ENCODE assay signal across 8 cellular contexts in the genomic region with DNA sequence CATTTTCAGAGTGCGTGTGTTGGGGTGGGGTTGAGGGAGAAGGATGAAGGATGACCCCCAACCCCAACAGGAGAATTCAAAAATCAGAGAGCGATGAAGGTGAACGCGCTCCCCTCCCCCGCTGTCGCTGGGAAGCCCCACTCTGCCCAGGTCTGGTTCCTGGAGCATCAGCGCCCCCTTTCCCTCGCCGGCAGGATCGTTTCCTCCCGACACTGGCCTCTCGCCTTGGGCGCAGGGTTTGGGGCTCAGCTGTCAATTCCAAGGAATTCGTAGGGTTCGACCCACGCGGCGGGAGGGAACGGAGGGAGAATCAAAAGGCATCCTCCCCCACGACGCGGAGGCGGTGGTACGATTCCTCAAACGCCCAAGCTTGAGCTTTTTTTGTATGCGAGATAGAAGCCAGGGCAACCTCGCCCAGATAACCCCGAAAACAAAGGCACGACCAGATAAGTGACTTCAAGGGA. TPM values are rescaled to one million over a fixed set of nuclear protein-coding genes. Genes with fewer than 3 reads are reported as not detected.
DNase-seq lines count a peak whose midpoint lies in the region; FAIRE-seq and TF ChIP-seq lines count a peak whose summit lies in the region.

No MANE protein-coding gene starts in this region.

- no peaks in the 10 kb centered on the region for H3K79me2 ChIP-seq in keratinocyte (ENCODE audit: control insufficient read depth, insufficient read depth, low read length)

- peaks cover 4 to 63% (median 8%) of the 10 kb centered on the region in 4 donors for H3K4me1 ChIP-seq in Peyer's patch
- no peaks in the 10 kb centered on the region for H3K4me1 ChIP-seq in breast epithelium
- peaks cover 47% of the 10 kb centered on the region for H3K4me1 ChIP-seq in keratinocyte (ENCODE audit: control insufficient read depth, extremely low read depth, insufficient read depth, low read length)

- peak overlapping the region; percentile 19 to 76 (median 50) for H3K27ac ChIP-seq in Peyer's patch
- H3K27ac ChIP-seq in breast epithelium = peak overlapping the region; percentile 86 to 93
- H3K27ac ChIP-seq in keratinocyte (ENCODE audit: control insufficient read depth, insufficient read depth, low read length) = no peak overlapping the region

- TF ChIP-seq CTCF in D721Med (IDR thresholded peaks at IDR 0.05; ENCODE audit: insufficient read depth, missing control alignments) = peak; percentile 50
- TF ChIP-seq CTCF in Peyer's patch (IDR thresholded peaks at IDR 0.05) = peak in 4 of 6 experiments; percentile 38 to 61 (median 48)
- TF ChIP-seq CTCF in breast epithelium (IDR thresholded peaks at IDR 0.05) = peak; percentile 30 to 78 (median 53)
- TF ChIP-seq CTCF in keratinocyte (optimal IDR thresholded peaks at IDR 0.05 in 1 of 3, IDR thresholded peaks at IDR 0.05 in 1 of 3, conservative IDR thresholded peaks at IDR 0.05 in 1 of 3; ENCODE audit: extremely low read depth in 1 of 3, insufficient read depth in 2 of 3, low read length in 3 of 3) = peak in 2 of 3 experiments; percentile 80 to 93

- no peak for FAIRE-seq in D721Med (lab: Jason Lieb, UNC)
- no peak for FAIRE-seq in H54 (lab: Jason Lieb, UNC)
- peak; percentile 80 for FAIRE-seq in keratinocyte (lab: Jason Lieb, UNC)

- no peak for TF ChIP-seq POLR2A in H54 (IDR thresholded peaks at IDR 0.05; ENCODE audit: low read depth, low read length)
- no peak for TF ChIP-seq POLR2A in Peyer's patch (IDR thresholded peaks at IDR 0.05)
- no peak for TF ChIP-seq POLR2A in breast epithelium (IDR thresholded peaks at IDR 0.05)

- H3K27me3 ChIP-seq in Peyer's patch (peaks cover 0 to 62% of the 10 kb centered on the region in 2 donors), breast epithelium (peaks cover 0 to 18% of the 10 kb centered on the region in 2 donors), keratinocyte (ENCODE audit: control insufficient read depth, extremely low read depth, insufficient read depth, low read length) (peaks cover 79% of the 10 kb centered on the region)

- H3K9me3 ChIP-seq in Peyer's patch (no peaks in the 10 kb centered on the region), breast epithelium (no peaks in the 10 kb centered on the region), keratinocyte (ENCODE audit: control insufficient read depth, low read depth, low read length) (no peaks in the 10 kb centered on the region)

- intact Hi-C loops in breast epithelium (cut with DNase I; ENCODE audit: low total_unique reads) = no loop called here

- no peaks in the 10 kb centered on the region for H4K20me1 ChIP-seq in keratinocyte (ENCODE audit: control insufficient read depth, extremely low read depth, insufficient read depth, low read length)

- peak overlapping the region; percentile 80 for H2AFZ ChIP-seq in keratinocyte (ENCODE audit: control insufficient read depth, low read length)

- peak overlapping the region; percentile 39 for H3K9ac ChIP-seq in keratinocyte (ENCODE audit: control insufficient read depth, extremely low read depth, insufficient read depth, low read length)

- dilution Hi-C loops in keratinocyte (cut with MboI; ENCODE audit: extremely low pct_ligation_motif_present, low sequenced_read_pairs) = no loop called here

- H3K9me1 ChIP-seq in keratinocyte (ENCODE audit: control insufficient read depth, extremely low read depth, insufficient read depth, low read length) = no peaks in the 10 kb centered on the region

- DNase-seq in D721Med (ENCODE audit: insufficient read length, low spot score) (peak; percentile 71), H54 (ENCODE audit: insufficient read length, low spot score) (peak; percentile 83), Peyer's patch (peak in 2 of 3 donors; percentile 71 to 75), breast epithelium (ENCODE audit: low spot score in 2 of 2) (peak; percentile 59 to 68), keratinocyte (ENCODE audit: low read depth, low spot score) (no peak), mesenteric fat pad (ENCODE audit: low spot score) (no peak), GM19238 (ENCODE audit: insufficient read length, low spot score) (no peak)
- DNase-seq in stimulated activated CD4-positive, alpha-beta T cell treated with anti-CD3 and anti-CD28 coated beads, Interleukin-15, amount 100 ng/mL, for 48 hours (ENCODE audit: low read depth in 2 of 2) = peak; percentile 25 to 51

- peak overlapping the region; percentile 25 to 47 (median 30) for H3K4me3 ChIP-seq in Peyer's patch
- H3K4me3 ChIP-seq in breast epithelium = peak overlapping the region; percentile 56 to 82 (median 71)
- H3K4me3 ChIP-seq in keratinocyte (ENCODE audit: control insufficient read depth in 2 of 3, extremely low read depth in 1 of 3, insufficient read depth in 2 of 3, low read depth in 1 of 3, low read length in 3 of 3) = peak overlapping the region; percentile 34 to 73 (median 64)

- H3K4me2 ChIP-seq in keratinocyte (ENCODE audit: control insufficient read depth, extremely low read depth, insufficient read depth, low read depth, low read length) = peak overlapping the region; percentile 93

- H3K36me3 ChIP-seq in Peyer's patch = no peaks in the 10 kb centered on the region
- no peaks in the 10 kb centered on the region for H3K36me3 ChIP-seq in breast epithelium
- H3K36me3 ChIP-seq in keratinocyte (ENCODE audit: control insufficient read depth in 2 of 2, extremely low read depth in 1 of 2, insufficient read depth in 2 of 2, low read length in 2 of 2) = no peaks in the 10 kb centered on the region

RNA-seq across cellular contexts. Expression of gene PDGFRA, which starts 1.0 kb away (rescaled TPM):
- total RNA-seq in Peyer's patch (100 to 1,000 TPM in 1 of 4 donors, 10 to 100 TPM in 3; 27.5 to 283 (median 60.2) TPM), breast epithelium (100 to 1,000 TPM; 125 to 154 (median 130) TPM), mesenteric fat pad (181 TPM)
- 0.22 to 0.40 TPM (median 0.27 TPM) in 3 replicates for polyA plus RNA-seq in keratinocyte
- not detected for polyA plus RNA-seq in keratinocyte (2011; ENCODE audit: low read depth)
- 0.48 and 0.61 TPM in 2 replicates for polyA plus RNA-seq in keratinocyte (2011; cell fraction: cytosol; rRNA removed)
- 0.19 and 0.32 TPM in 2 replicates for polyA plus RNA-seq in keratinocyte (2011; cell fraction: nucleus; rRNA removed)
- 0.18 and 0.27 TPM in 2 replicates for polyA plus RNA-seq in keratinocyte (2012; ENCODE audit: low replicate concordance)
- 0.10 to 0.26 TPM in 2 of 3 replicates, not detected in the other for polyA minus RNA-seq in keratinocyte
- not detected for polyA minus RNA-seq in keratinocyte (2011; cell fraction: cytosol; rRNA and poly(A)+ RNA removed)
- polyA minus RNA-seq in keratinocyte (2011; cell fraction: nucleus; rRNA and poly(A)+ RNA removed) = 0.62 TPM in 1 of 2 replicates, not detected in the other

Comparison
In these comparisons a context has a peak if more than half of its experiments do, and no peak if none do; other contexts are left out.
1. DNase-seq: peak in D721Med (single experiment), H54 (single experiment), Peyer's patch (2 of 3), breast epithelium (2 of 2) and stimulated activated CD4-positive, alpha-beta T cell treated with anti-CD3 and anti-CD28 coated beads, Interleukin-15, amount 100 ng/mL, for 48 hours (2 of 2); none in keratinocyte (single experiment), mesenteric fat pad (single experiment) and GM19238 (single experiment).
2. Peak in every context shown above with its lines, with median percentiles within 50 percentile points of each other: CTCF ChIP-seq and H3K4me3 ChIP-seq.